Comparison of ENCODE assay signal across 1 cellular context in genomic region chr9:87703636-87704276, GRCh38.
A peak's percentile ranks its signal among the peaks of the same experiment; 100 is the strongest.
TF ChIP-seq lines count a peak whose summit lies in the region.

No MANE protein-coding gene starts in this region.

TF ChIP-seq in HepG2, 621 proteins besides CTCF, POLR2A, EP300 and RAD21:
- TF ChIP-seq NFATC3 (CRISPR knock-in tag; IDR thresholded peaks at IDR 0.05) (no peak), STAT6 (CRISPR knock-in tag; IDR thresholded peaks at IDR 0.05; ENCODE audit: borderline replicate concordance) (no peak), YEATS2 (CRISPR knock-in tag; IDR thresholded peaks at IDR 0.05; ENCODE audit: borderline replicate concordance) (no peak), THAP7 (CRISPR knock-in tag; IDR thresholded peaks at IDR 0.05) (no peak), E2F1 (CRISPR knock-in tag; IDR thresholded peaks at IDR 0.05) (no peak), NR2C2 (CRISPR knock-in tag; IDR thresholded peaks at IDR 0.05; ENCODE audit: borderline replicate concordance) (no peak), U2AF2 (IDR thresholded peaks at IDR 0.05; ENCODE audit: low read depth, low read length) (no peak), KIAA2018 (CRISPR knock-in tag; IDR thresholded peaks at IDR 0.05; ENCODE audit: borderline replicate concordance) (no peak), FLYWCH1 (CRISPR knock-in tag; IDR thresholded peaks at IDR 0.05) (no peak), NR3C1 (CRISPR knock-in tag; IDR thresholded peaks at IDR 0.05) (no peak), NFE2 (CRISPR knock-in tag; IDR thresholded peaks at IDR 0.05) (peak; percentile 39; the same call in 1 of the 2 replicates), FOSL2 (CRISPR knock-in tag; IDR thresholded peaks at IDR 0.05) (peak; percentile 77), KLF11 (CRISPR knock-in tag; IDR thresholded peaks at IDR 0.05) (no peak), BRF2 (CRISPR knock-in tag; IDR thresholded peaks at IDR 0.05) (no peak)
